In genomic region chr14:101033006-101033405, GRCh38 we compare ENCODE assay signal across 19 cellular contexts.
DNase-seq lines count a peak whose midpoint lies in the region; ATAC-seq and TF ChIP-seq lines count a peak whose summit lies in the region.
"Had no signal": no experiment of that assay in that cellular context is flagged by ENCODE, and none has a peak within 500 bp of the region (broad histone marks: within the 10 kb centered on the region; RNA-seq: fewer than 3 reads in every experiment).

No MANE protein-coding gene starts in this region.

- no peak overlapping the region for H3K4me3 Mint-ChIP-seq in CD14-positive monocyte

- DNase-seq in activated CD8-positive, alpha-beta memory T cell treated with anti-CD3 and anti-CD28 coated beads, Interleukin-2, amount 50 U/mL, for 4 hours: peak; percentile 9
- DNase-seq in activated CD8-positive, alpha-beta memory T cell treated with anti-CD3 and anti-CD28 coated beads, Interleukin-2, amount 50 U/mL, for 48 hours: no peak
- peak; percentile 7 for DNase-seq in CD14-positive monocyte (ENCODE audit: low spot score)
- DNase-seq in coronary artery (ENCODE audit: low spot score): peak; percentile 40
- DNase-seq in sciatic nerve (ENCODE audit: low spot score): peak; percentile 21
- DNase-seq in ureter (ENCODE audit: low spot score): no peak
- DNase-seq: AML-193; KBM-7; MM.1S; NCI-H1048; NCI-H1417 treated with DMSO at 0.1 percent for 48 hours; NCI-H1930; NCI-H510A; NK-92 treated with Interleukin-12 subunit alpha and Interleukin-12 subunit beta, amount 100 ng/mL, for 24 hours; SJCRH30 had no signal

- peaks cover 2 to 6% (median 4%) of the 10 kb centered on the region in 3 donors for H3K27me3 Mint-ChIP-seq in CD14-positive monocyte (ENCODE audit: low read depth in 3 of 3)

- H3K4me1 Mint-ChIP-seq in CD14-positive monocyte: peaks cover 1% of the 10 kb centered on the region

- no peaks in the 10 kb centered on the region for H3K36me3 Mint-ChIP-seq in CD14-positive monocyte

- H3K27ac ChIP-seq in coronary artery: no peak overlapping the region
- H3K27ac ChIP-seq: C4-2B, HL-60, SJCRH30 had no signal

- H3K9me3 Mint-ChIP-seq in CD14-positive monocyte: peaks cover 0 to 2% (median 0%) of the 10 kb centered on the region in 7 donors

- no peak overlapping the region for H3K4me3 ChIP-seq in coronary artery
- H3K4me3 ChIP-seq: SJCRH30 had no signal

- intact Hi-C loops in CD14-positive monocyte (cut with micrococcal nuclease): no loop called here
- intact Hi-C loops in sciatic nerve (cut with DNase I): no loop called here

- H3K27ac Mint-ChIP-seq in CD14-positive monocyte: no peak overlapping the region

- ATAC-seq in sciatic nerve (no peak), HG03442 (IDR thresholded peaks at IDR 0.05; ENCODE audit: unreplicated experiment) (no peak), GM18907 (IDR thresholded peaks at IDR 0.05; ENCODE audit: unreplicated experiment) (no peak)

- TF ChIP-seq CTCF in CD14-positive monocyte (IDR thresholded peaks at IDR 0.05): no peak
- TF ChIP-seq CTCF in coronary artery (IDR thresholded peaks at IDR 0.05): no peak

Comparison
In these comparisons a context has a peak if more than half of its experiments do, and no peak if none do; other contexts are left out.
1. DNase-seq: peak in activated CD8-positive, alpha-beta memory T cell treated with anti-CD3 and anti-CD28 coated beads, Interleukin-2, amount 50 U/mL, for 4 hours (single experiment), CD14-positive monocyte (single experiment), coronary artery (single experiment) and sciatic nerve (single experiment); none in activated CD8-positive, alpha-beta memory T cell treated with anti-CD3 and anti-CD28 coated beads, Interleukin-2, amount 50 U/mL, for 48 hours (single experiment) and ureter (single experiment).